8 cellular contexts compared by ENCODE assay signal in the genomic region with DNA sequence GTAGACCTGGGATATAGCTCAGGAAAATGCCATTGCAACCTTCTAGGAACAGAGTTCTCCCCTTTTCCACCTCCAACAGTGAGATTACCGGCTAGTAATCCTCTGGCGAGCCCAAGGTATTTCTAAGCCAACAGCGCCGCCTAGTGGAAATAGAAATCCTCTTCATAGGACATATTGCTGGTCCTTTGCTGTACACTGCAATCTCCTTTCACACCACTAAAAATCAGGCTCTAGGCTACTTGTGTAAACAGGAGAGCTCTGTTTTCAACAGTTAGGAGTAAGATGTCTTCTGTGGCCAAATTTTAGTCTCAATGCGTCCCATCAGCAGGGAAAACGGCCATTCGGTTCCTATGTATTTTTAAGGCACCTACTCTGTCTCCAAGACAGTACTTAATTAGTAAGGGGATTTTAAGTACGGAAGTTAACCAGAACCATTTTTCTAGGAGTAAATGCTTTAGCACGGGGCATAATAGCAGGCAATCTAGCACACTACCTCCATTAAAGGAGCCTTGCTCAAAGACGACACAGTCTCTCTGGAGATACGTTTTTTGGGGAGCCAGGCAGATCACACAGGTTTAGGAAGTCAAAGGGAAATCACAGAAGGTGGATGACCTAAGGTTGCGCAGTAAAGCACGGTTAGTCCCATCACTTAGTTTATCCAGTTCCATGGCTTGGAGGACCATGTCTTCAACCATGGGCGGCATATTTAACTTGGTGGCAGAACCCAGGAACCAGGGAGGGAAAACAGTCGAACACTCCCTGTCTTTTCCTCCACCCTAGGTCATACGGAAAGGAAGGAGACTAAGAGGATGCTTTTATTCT. TPM values are rescaled to one million over a fixed set of nuclear protein-coding genes. Genes with fewer than 3 reads are reported as not detected.
DNase-seq lines count a peak whose midpoint lies in the region; ATAC-seq, FAIRE-seq and TF ChIP-seq lines count a peak whose summit lies in the region.

No MANE protein-coding gene starts in this region.

- TF ChIP-seq RAD21 in H1 (IDR thresholded peaks at IDR 0.05 in 1 of 2, conservative IDR thresholded peaks at IDR 0.05 in 1 of 2; ENCODE audit: low read depth in 2 of 2, low read length in 2 of 2): peak; percentile 95 to 98

- H2BK5ac ChIP-seq in H1 (ENCODE audit: low read depth, low read length): no peak overlapping the region

- H3K79me1 ChIP-seq in H1 (ENCODE audit: low read depth, low read length): no peaks in the 10 kb centered on the region

- no peak overlapping the region for H2AFZ ChIP-seq in H1 (ENCODE audit: low read length)

- H4K8ac ChIP-seq in H1 (ENCODE audit: extremely low read depth, insufficient read depth, low read length): no peak overlapping the region

- no peak overlapping the region for H3K23ac ChIP-seq in H1 (ENCODE audit: insufficient read length)

- H3K4me1 ChIP-seq in H1 (replicated peaks in 1 of 4; ENCODE audit: control insufficient read depth in 3 of 4, insufficient read depth in 4 of 4, low read length in 3 of 4): no peaks in the 10 kb centered on the region

- no peaks in the 10 kb centered on the region for H3K36me3 ChIP-seq in H1 (ENCODE audit: control insufficient read depth in 2 of 4, insufficient read depth in 4 of 4, low read length in 3 of 4)

- no peak overlapping the region for H3K18ac ChIP-seq in H1 (ENCODE audit: extremely low read depth, low read length)

- peaks cover 19% of the 10 kb centered on the region for H3K4me1 Mint-ChIP-seq in activated CD8-positive, alpha-beta T cell treated with anti-CD3 and anti-CD28 coated beads, Interleukin-2, amount 10 ng/mL, durations not matched to agents 7 days and 5 days (ENCODE audit: low read depth)

- no peaks in the 10 kb centered on the region for H3K79me2 ChIP-seq in H1 (ENCODE audit: control insufficient read depth in 1 of 2, insufficient read depth in 2 of 2, low read length in 2 of 2)

- H3K9me3 Mint-ChIP-seq in activated CD8-positive, alpha-beta T cell treated with anti-CD3 and anti-CD28 coated beads, Interleukin-2, amount 10 ng/mL, durations not matched to agents 7 days and 5 days (ENCODE audit: insufficient read depth): no peaks in the 10 kb centered on the region

- H2BK12ac ChIP-seq in H1 (ENCODE audit: low read depth, low read length): no peak overlapping the region

- no peak overlapping the region for H3K4me3 Mint-ChIP-seq in activated CD8-positive, alpha-beta T cell treated with anti-CD3 and anti-CD28 coated beads, Interleukin-2, amount 10 ng/mL, durations not matched to agents 7 days and 5 days

- no peaks in the 10 kb centered on the region for H3K23me2 ChIP-seq in H1 (ENCODE audit: low read depth, low read length)

- no peak overlapping the region for H4K5ac ChIP-seq in H1 (ENCODE audit: insufficient read length, low read depth, low read length)

- H3K27me3 ChIP-seq in H1 (replicated peaks in 1 of 4; ENCODE audit: control insufficient read depth in 3 of 4, extremely low read depth in 1 of 4, insufficient read depth in 3 of 4, low read length in 3 of 4): no peaks in the 10 kb centered on the region

- H3K9ac ChIP-seq in H1 (replicated peaks in 1 of 4; ENCODE audit: extremely low read depth in 1 of 4, low read depth in 3 of 4, low read length in 3 of 4): no peak overlapping the region

- TF ChIP-seq EP300 in H1 (IDR thresholded peaks at IDR 0.05; ENCODE audit: borderline replicate concordance in 1 of 2, low read depth in 2 of 2, low read length in 2 of 2): no peak

- no peak overlapping the region for H3K27ac ChIP-seq in H1 (ENCODE audit: low read depth, low read length)

- POLR2A ChIA-PET in activated CD8-positive, alpha-beta T cell treated with anti-CD3 and anti-CD28 coated beads, Interleukin-2, amount 10 ng/mL, durations not matched to agents 7 days and 5 days (lab: Charles Lee): interaction anchor here (1.0 kb wide), 1 partner anchor 337 kb away, joined by 3 read pairs; no protein-coding TSS in a partner anchor
- POLR2A ChIA-PET in H1 (lab: Charles Lee; ENCODE audit: partially characterized antibody): no interaction called here

- no peak overlapping the region for H2BK20ac ChIP-seq in H1 (ENCODE audit: low read length)

- peaks cover 8 to 17% of the 10 kb centered on the region in 2 experiments; a peak in 3 of 4 replicates for H3K9me3 ChIP-seq in H1 (ENCODE audit: insufficient read depth in 2 of 2, low read depth in 1 of 2, low read length in 1 of 2)

- H3K4me2 ChIP-seq in H1 (ENCODE audit: insufficient read depth in 1 of 2, low read depth in 2 of 2, low read length in 2 of 2): no peak overlapping the region

- H2AK5ac ChIP-seq in H1 (ENCODE audit: low read depth, low read length): no peak overlapping the region

- no peak overlapping the region for H3K4ac ChIP-seq in H1 (replicated peaks; ENCODE audit: insufficient read length, low read depth, low read length)

- no peaks in the 10 kb centered on the region for H3K36me3 Mint-ChIP-seq in activated CD8-positive, alpha-beta T cell treated with anti-CD3 and anti-CD28 coated beads, Interleukin-2, amount 10 ng/mL, durations not matched to agents 7 days and 5 days (ENCODE audit: low read depth)

- ATAC-seq in GM21423 (IDR thresholded peaks at IDR 0.05; ENCODE audit: unreplicated experiment): peak; percentile 100
- peak; percentile 100 for ATAC-seq in activated CD8-positive, alpha-beta T cell treated with anti-CD3 and anti-CD28 coated beads, Interleukin-2, amount 10 ng/mL, durations not matched to agents 7 days and 5 days

- H4K20me1 ChIP-seq in H1 (replicated peaks in 1 of 2; ENCODE audit: control insufficient read depth in 1 of 2, insufficient read depth in 2 of 2, low read length in 2 of 2): no peaks in the 10 kb centered on the region

- DNase-seq in DMS 273 treated with DMSO at 0.1 percent for 48 hours (lab: John Stamatoyannopoulos, UW) (peak; percentile 68), HS-27A (ENCODE audit: low read depth) (peak; percentile 45), NOMO-1 (lab: John Stamatoyannopoulos, UW; ENCODE audit: unreplicated experiment in 2 of 2) (peak; percentile 82 to 88), H1 (ENCODE audit: low read depth in 1 of 2, low spot score in 2 of 2) (peak in 1 of 2 experiments; percentile 89), middle frontal gyrus (ENCODE audit: extremely low spot score, low spot score) (peak; percentile 62)
- peak; percentile 90 for DNase-seq in activated CD8-positive, alpha-beta T cell treated with anti-CD3 and anti-CD28 coated beads, Interleukin-2, amount 10 ng/mL, durations not matched to agents 7 days and 5 days
- peak; percentile 37 to 64 for DNase-seq in stimulated activated CD8-positive, alpha-beta memory T cell treated with anti-CD3 and anti-CD28 coated beads, Interleukin-7, amount 100 ng/mL, for 1 hour (ENCODE audit: low read depth in 2 of 2)

- no peak overlapping the region for H2BK15ac ChIP-seq in H1 (ENCODE audit: low read length)

- 71% methylated on average over 16 of the region's 16 CpGs; no CpG with 5 or more reads in 1 of the 2 experiments for WGBS in H1 (ENCODE audit: extremely low coverage in 1 of 2, insufficient coverage in 1 of 2, insufficient read length in 1 of 2, insufficient replicate concordance in 2 of 2, low coverage in 1 of 2, low lambda C conversion rate in 2 of 2, missing lambda C conversion rate in 1 of 2), 2 experiments

- H3K14ac ChIP-seq in H1 (ENCODE audit: insufficient read length): no peak overlapping the region

- peak in 2 of 3 experiments; percentile 91 to 97; a peak in 3 of 4 replicates for TF ChIP-seq CTCF in H1 (IDR thresholded peaks at IDR 0.05; ENCODE audit: control extremely low read depth in 1 of 3, insufficient read depth in 1 of 3, low read depth in 1 of 3, low read length in 3 of 3)

- CTCF ChIA-PET in activated CD8-positive, alpha-beta T cell treated with anti-CD3 and anti-CD28 coated beads, Interleukin-2, amount 10 ng/mL, durations not matched to agents 7 days and 5 days (lab: Charles Lee): interaction anchor here (0.6 to 7.8 kb wide), 38 partner anchors 9 to 632 kb away, joined by 3 to 70 read pairs (median 4); partner anchors contain the start of gene TNFSF10
- CTCF ChIA-PET in H1 (lab: Charles Lee; ENCODE audit: partially characterized antibody): interaction anchor here (0.6 to 4.5 kb wide), 61 partner anchors 9 to 1692 kb away, joined by 3 to 26 read pairs (median 4); partner anchors contain the start of genes ECT2 and NCEH1

- no peak overlapping the region for H3K27ac Mint-ChIP-seq in activated CD8-positive, alpha-beta T cell treated with anti-CD3 and anti-CD28 coated beads, Interleukin-2, amount 10 ng/mL, durations not matched to agents 7 days and 5 days

- H3K56ac ChIP-seq in H1 (replicated peaks; ENCODE audit: insufficient read length, low read depth, low read length): no peak overlapping the region

- FAIRE-seq in H1 (lab: Jason Lieb, UNC): peak; percentile 63

- no peak overlapping the region for H3K4me3 ChIP-seq in H1 (ENCODE audit: extremely low read depth in 1 of 4, insufficient read depth in 2 of 4, low read depth in 3 of 4, low read length in 4 of 4)

- H2BK120ac ChIP-seq in H1 (replicated peaks; ENCODE audit: low read depth, low read length): no peak overlapping the region

- no peak for TF ChIP-seq POLR2A in H1 (IDR thresholded peaks at IDR 0.05; ENCODE audit: control extremely low read depth in 1 of 2, low read depth in 2 of 2, low read length in 2 of 2)

- H3K27me3 Mint-ChIP-seq in activated CD8-positive, alpha-beta T cell treated with anti-CD3 and anti-CD28 coated beads, Interleukin-2, amount 10 ng/mL, durations not matched to agents 7 days and 5 days (ENCODE audit: low read depth): peaks cover 5% of the 10 kb centered on the region

- H4K91ac ChIP-seq in H1 (replicated peaks; ENCODE audit: insufficient read length, low read length): no peak overlapping the region

TF ChIP-seq in H1, 55 proteins besides CTCF, POLR2A, EP300 and RAD21:
- TF ChIP-seq CBX5 (IDR thresholded peaks at IDR 0.05; ENCODE audit: low read depth, low read length): no peak
- TF ChIP-seq SP4 (IDR thresholded peaks at IDR 0.05; ENCODE audit: low read length): no peak
- 0 out of 2 replicates have a peak, but pooled peaks have one; percentile 29 for TF ChIP-seq TEAD4 (IDR thresholded peaks at IDR 0.05; ENCODE audit: low read depth, low read length)

RNA-seq across cellular contexts. Expression of gene NCEH1, which starts 43.8 kb away (rescaled TPM):
- total RNA-seq in activated CD8-positive, alpha-beta T cell treated with anti-CD3 and anti-CD28 coated beads, Interleukin-2, amount 10 ng/mL, durations not matched to agents 7 days and 5 days: 1 to 10 TPM; 8.0 to 8.2 TPM
- total RNA-seq in H1 (2021; fragmentation: NEBNext Ultra II Directional; extraction: Animal tissue kit (Norgen Biotek cat#: 25700)): 5.4 and 6.4 TPM in 2 replicates
- polyA plus RNA-seq in H1 (2011; rRNA removed): 1.4 and 2.2 TPM in 2 replicates
- polyA plus RNA-seq in H1 (2011; cell fraction: cytosol; rRNA removed): 1.2 TPM
- polyA plus RNA-seq in H1 (2011; cell fraction: nucleus; rRNA removed): 1.9 TPM
- 1.5 to 3.1 TPM (median 2.1 TPM) in 4 replicates for polyA plus RNA-seq in H1 (2012, experiment 1 of 2)
- polyA plus RNA-seq in H1 (2012, experiment 2 of 2): 0.26 TPM
- polyA plus RNA-seq in H1 (2013, experiment 1 of 2): 5.0 TPM
- polyA plus RNA-seq in H1 (2013, experiment 2 of 2): 5.6 TPM
- 6.1 and 6.2 TPM in 2 replicates for polyA minus RNA-seq in H1 (2011; rRNA and poly(A)+ RNA removed)
- polyA minus RNA-seq in H1 (2011; cell fraction: cytosol; rRNA and poly(A)+ RNA removed): 2.6 TPM
- 8.0 TPM for polyA minus RNA-seq in H1 (2011; cell fraction: nucleus; rRNA and poly(A)+ RNA removed)
